In genomic region chr1:212814989-212815388, GRCh38 we compare ENCODE assay signal across 10 cellular contexts. TPM values are rescaled to one million over a fixed set of nuclear protein-coding genes. Genes with fewer than 3 reads are reported as not detected.
DNase-seq lines count a peak whose midpoint lies in the region; ATAC-seq and TF ChIP-seq lines count a peak whose summit lies in the region.
"Had no signal": no experiment of that assay in that cellular context is flagged by ENCODE, and none has a peak within 500 bp of the region (broad histone marks: within the 10 kb centered on the region; RNA-seq: fewer than 3 reads in every experiment).

No MANE protein-coding gene starts in this region.

- H3K9me3 Mint-ChIP-seq in brain, result no peaks in the 10 kb centered on the region

- DNase-seq in DMS153 (lab: John Stamatoyannopoulos, UW), result peak; percentile 77
- DNase-seq in myocyte (ENCODE audit: low read depth), result peak; percentile 46
- DNase-seq in GOT3 (lab: John Stamatoyannopoulos, UW), result no peak
- DNase-seq in D341Med (ENCODE audit: low spot score), result no peak
- no peak for DNase-seq in SIG-M5 (lab: John Stamatoyannopoulos, UW)

- no peak for ATAC-seq in HG02852 (IDR thresholded peaks at IDR 0.05; ENCODE audit: unreplicated experiment)

- no peak overlapping the region for H3K4me3 Mint-ChIP-seq in brain

- TF ChIP-seq EP300 in Ishikawa (IDR thresholded peaks at IDR 0.05; ENCODE audit: borderline replicate concordance), result no peak

- H3K4me1 Mint-ChIP-seq in brain, result no peaks in the 10 kb centered on the region

- peak; percentile 22; the same call in 1 of the 2 replicates for TF ChIP-seq RAD21 in Ishikawa (IDR thresholded peaks at IDR 0.05; ENCODE audit: low read depth)

- H3K27me3 Mint-ChIP-seq in brain, result no peaks in the 10 kb centered on the region

- peak; percentile 50 to 51 for TF ChIP-seq CTCF in brain (conservative IDR thresholded peaks at IDR 0.05)

- H3K27ac Mint-ChIP-seq in brain, result peak overlapping the region in 1 of 5 experiments; percentile 12

- H3K36me3 Mint-ChIP-seq in brain, result no peaks in the 10 kb centered on the region

TF ChIP-seq in Ishikawa, 13 proteins besides CTCF, POLR2A, EP300 and RAD21:
- TF ChIP-seq CEBPB (IDR thresholded peaks at IDR 0.05) (no peak), NFIC (IDR thresholded peaks at IDR 0.05) (no peak), EGR1 (IDR thresholded peaks at IDR 0.05) (no peak), YY1 (IDR thresholded peaks at IDR 0.05; ENCODE audit: low read depth) (no peak), MAX (IDR thresholded peaks at IDR 0.05) (no peak), CREB1 (IDR thresholded peaks at IDR 0.05; ENCODE audit: low read depth) (no peak), TEAD4 (IDR thresholded peaks at IDR 0.05) (no peak), REST (IDR thresholded peaks at IDR 0.05; ENCODE audit: low read depth) (no peak), ZBTB7A (IDR thresholded peaks at IDR 0.05; ENCODE audit: low read depth) (no peak), USF1 (IDR thresholded peaks at IDR 0.05) (no peak), FOXM1 (IDR thresholded peaks at IDR 0.05; ENCODE audit: borderline replicate concordance, low read depth) (no peak), TAF1 (IDR thresholded peaks at IDR 0.05; ENCODE audit: low read depth) (no peak), TCF12 (IDR thresholded peaks at IDR 0.05; ENCODE audit: low read depth) (no peak)

RNA-seq across cellular contexts. Expression of gene TATDN3, which starts 23.3 kb away (rescaled TPM):
- polyA plus RNA-seq in brain (ENCODE audit: insufficient read depth, low read depth, low replicate concordance), result 8.9 TPM
- total RNA-seq in myocyte, result 11.9 and 33.5 TPM in 2 replicates
- polyA plus RNA-seq in myocyte (2012), result 10.4 TPM

RNA-seq across cellular contexts. Expression of gene NSL1, which starts 23.4 kb away (rescaled TPM):
- polyA plus RNA-seq in brain (ENCODE audit: insufficient read depth, low read depth, low replicate concordance), result 30.1 TPM
- total RNA-seq in myocyte, result 17.5 and 23.8 TPM in 2 replicates
- 15.2 TPM for polyA plus RNA-seq in myocyte (2012)

RNA-seq across cellular contexts. Expression of gene SPATA45, which starts 32.5 kb away (rescaled TPM):
- not detected for polyA plus RNA-seq in brain (ENCODE audit: insufficient read depth, low read depth, low replicate concordance)
- not detected in 2 replicates for total RNA-seq in myocyte
- 0.49 TPM for polyA plus RNA-seq in myocyte (2012)
- total RNA-seq: dermis microvascular lymphatic vessel endothelial cell, SJCRH30 had no signal

RNA-seq across cellular contexts. Expression of gene FLVCR1, which starts 43.1 kb away (rescaled TPM):
- polyA plus RNA-seq in brain (ENCODE audit: insufficient read depth, low read depth, low replicate concordance), result 6.1 TPM
- 3.0 TPM in 2 replicates for total RNA-seq in myocyte
- polyA plus RNA-seq in myocyte (2012), result 3.4 TPM

Comparison
In these comparisons a context has a peak if more than half of its experiments do, and no peak if none do; other contexts are left out.
1. DNase-seq: peak in DMS153 (single experiment) and myocyte (single experiment); none in GOT3 (single experiment), D341Med (single experiment) and SIG-M5 (single experiment).